9 cellular contexts compared by ENCODE assay signal in genomic region chr7:151599401-151600227, GRCh38.
DNase-seq lines count a peak whose midpoint lies in the region; ATAC-seq and TF ChIP-seq lines count a peak whose summit lies in the region.
"Had no signal": no experiment of that assay in that cellular context is flagged by ENCODE, and none has a peak within 500 bp of the region (broad histone marks: within the 10 kb centered on the region; RNA-seq: fewer than 3 reads in every experiment).

No MANE protein-coding gene starts in this region.

- CTCF ChIA-PET in mammary epithelial cell (lab: Charles Lee; ENCODE audit: low non-redundant PET): interaction anchor here (0.6 kb wide), 1 partner anchor 9 kb away, joined by 3 read pairs; no protein-coding TSS in a partner anchor
- CTCF ChIA-PET in activated CD8-positive, alpha-beta memory T cell treated with anti-CD3 and anti-CD28 coated beads, Interleukin-2, amount 10 ng/mL, durations not matched to agents 7 days and 5 days (lab: Charles Lee): no interaction called here

- ATAC-seq in activated T-cell treated with anti-CD3 and anti-CD28 coated beads, Interleukin-2, amount 50 U/mL, for 4 hours: no peak
- ATAC-seq in left lung (peak; percentile 84), GM21390 (IDR thresholded peaks at IDR 0.05; ENCODE audit: unreplicated experiment) (no peak), GM19455 (IDR thresholded peaks at IDR 0.05; ENCODE audit: unreplicated experiment) (no peak)
- ATAC-seq in activated CD8-positive, alpha-beta memory T cell treated with anti-CD3 and anti-CD28 coated beads, Interleukin-2, amount 10 ng/mL, durations not matched to agents 7 days and 5 days: no peak

- H3K4me1 ChIP-seq in mammary epithelial cell (ENCODE audit: insufficient read depth, low read length): peaks cover 56% of the 10 kb centered on the region
- peaks cover 0 to 2% of the 10 kb centered on the region in 2 donors for H3K4me1 ChIP-seq in left lung

- H3K79me2 ChIP-seq in mammary epithelial cell (ENCODE audit: insufficient read depth, low read length): peaks cover 80% of the 10 kb centered on the region

- dilution Hi-C loops in mammary epithelial cell (cut with HindIII; ENCODE audit: low sequenced_read_pairs): no loop called here

- peaks cover 3% of the 10 kb centered on the region for H3K36me3 Mint-ChIP-seq in activated T-cell treated with anti-CD3 and anti-CD28 coated beads, Interleukin-2, amount 50 U/mL, for 4 hours (ENCODE audit: insufficient read depth)
- H3K36me3 Mint-ChIP-seq in type B pancreatic cell: peaks cover 4% of the 10 kb centered on the region
- H3K36me3 Mint-ChIP-seq in activated CD8-positive, alpha-beta memory T cell treated with anti-CD3 and anti-CD28 coated beads, Interleukin-2, amount 10 ng/mL, durations not matched to agents 7 days and 5 days: peaks cover 3% of the 10 kb centered on the region

- H3K4me1 Mint-ChIP-seq in activated T-cell treated with anti-CD3 and anti-CD28 coated beads, Interleukin-2, amount 50 U/mL, for 4 hours (ENCODE audit: low read depth): peaks cover 22% of the 10 kb centered on the region
- H3K4me1 Mint-ChIP-seq in type B pancreatic cell (ENCODE audit: unreplicated experiment): peaks cover 16% of the 10 kb centered on the region
- H3K4me1 Mint-ChIP-seq in activated CD8-positive, alpha-beta memory T cell treated with anti-CD3 and anti-CD28 coated beads, Interleukin-2, amount 10 ng/mL, durations not matched to agents 7 days and 5 days: no peaks in the 10 kb centered on the region

- TF ChIP-seq CTCF in mammary epithelial cell (conservative IDR thresholded peaks at IDR 0.05 in 1 of 2, IDR thresholded peaks at IDR 0.05 in 1 of 2; ENCODE audit: extremely low read depth in 1 of 2, insufficient read depth in 1 of 2, low read depth in 1 of 2, low read length in 2 of 2) (no peak), left lung (IDR thresholded peaks at IDR 0.05) (no peak), type B pancreatic cell (conservative IDR thresholded peaks at IDR 0.05) (no peak)

- peak overlapping the region; percentile 69 for H3K4me2 ChIP-seq in mammary epithelial cell (ENCODE audit: insufficient read depth, low read depth, low read length)
- H3K4me2 ChIP-seq: BLaER1 treated with 17β-estradiol and CSF1 and Interleukin-3, amounts not matched to agents 10 nM and 100 nM had no signal

- peak overlapping the region; percentile 47 for H3K9ac ChIP-seq in mammary epithelial cell (ENCODE audit: insufficient read depth, low read length)
- H3K9ac ChIP-seq: BLaER1 treated with 17β-estradiol and CSF1 and Interleukin-3, amounts not matched to agents 10 nM and 100 nM had no signal

- DNase-seq in activated T-cell treated with anti-CD3 and anti-CD28 coated beads for 24 hours (ENCODE audit: low read depth): peak; percentile 3
- no peak for DNase-seq in activated T-cell treated with anti-CD3 and anti-CD28 coated beads, Interleukin-2, amount 50 U/mL, for 4 hours
- DNase-seq in mammary epithelial cell: peak; percentile 69
- no peak for DNase-seq in left lung
- peak; percentile 36 for DNase-seq in type B pancreatic cell (ENCODE audit: extremely low spot score, unreplicated experiment)
- no peak for DNase-seq in activated CD8-positive, alpha-beta memory T cell treated with anti-CD3 and anti-CD28 coated beads, Interleukin-2, amount 10 ng/mL, durations not matched to agents 7 days and 5 days

- H3K27ac ChIP-seq in mammary epithelial cell (ENCODE audit: insufficient read depth, low read depth, low read length) (peak overlapping the region; percentile 92), left lung (peak overlapping the region in 1 of 2 donors; percentile 54)
- H3K27ac ChIP-seq: BLaER1 treated with 17β-estradiol and CSF1 and Interleukin-3, amounts not matched to agents 10 nM and 100 nM had no signal

- H2AFZ ChIP-seq in mammary epithelial cell (ENCODE audit: low read depth, low read length): peak overlapping the region; percentile 1

- H3K9me3 ChIP-seq in mammary epithelial cell (replicated peaks; ENCODE audit: insufficient read depth, low read length) (no peaks in the 10 kb centered on the region), left lung (no peaks in the 10 kb centered on the region)

- 24% methylated on average over 8 of the region's 10 CpGs for WGBS in mammary epithelial cell (ENCODE audit: low coverage, missing lambda C conversion rate)

- no peaks in the 10 kb centered on the region for H4K20me1 ChIP-seq in mammary epithelial cell (ENCODE audit: insufficient read depth, low read length)

- BruUV-seq in mammary epithelial cell (replicated peaks; lab: Mats Ljungman, UMichigan): no TSS peak

- H3K9me3 Mint-ChIP-seq in activated T-cell treated with anti-CD3 and anti-CD28 coated beads, Interleukin-2, amount 50 U/mL, for 4 hours: no peaks in the 10 kb centered on the region
- H3K9me3 Mint-ChIP-seq in type B pancreatic cell: no peaks in the 10 kb centered on the region
- H3K9me3 Mint-ChIP-seq in activated CD8-positive, alpha-beta memory T cell treated with anti-CD3 and anti-CD28 coated beads, Interleukin-2, amount 10 ng/mL, durations not matched to agents 7 days and 5 days (ENCODE audit: low read depth): peaks cover 2% of the 10 kb centered on the region

- H3K27me3 ChIP-seq in mammary epithelial cell (ENCODE audit: insufficient read depth, low read length) (no peaks in the 10 kb centered on the region), left lung (no peaks in the 10 kb centered on the region)
- H3K27me3 ChIP-seq: BLaER1 treated with 17β-estradiol and CSF1 and Interleukin-3, amounts not matched to agents 10 nM and 100 nM had no signal

- H3K4me3 Mint-ChIP-seq in activated T-cell treated with anti-CD3 and anti-CD28 coated beads, Interleukin-2, amount 50 U/mL, for 4 hours: no peak overlapping the region
- H3K4me3 Mint-ChIP-seq in type B pancreatic cell: no peak overlapping the region
- H3K4me3 Mint-ChIP-seq in activated CD8-positive, alpha-beta memory T cell treated with anti-CD3 and anti-CD28 coated beads, Interleukin-2, amount 10 ng/mL, durations not matched to agents 7 days and 5 days: no peak overlapping the region

- intact Hi-C loops in mammary epithelial cell (cut with micrococcal nuclease) (no loop called here), left lung (cut with DNase I) (no loop called here)

- peaks cover 3% of the 10 kb centered on the region for H3K36me3 ChIP-seq in mammary epithelial cell (ENCODE audit: insufficient read depth, low read length)
- H3K36me3 ChIP-seq in left lung: peaks cover 0 to 16% of the 10 kb centered on the region in 2 donors

- H3K27me3 Mint-ChIP-seq in activated T-cell treated with anti-CD3 and anti-CD28 coated beads, Interleukin-2, amount 50 U/mL, for 4 hours (ENCODE audit: low read depth): no peaks in the 10 kb centered on the region
- no peaks in the 10 kb centered on the region for H3K27me3 Mint-ChIP-seq in type B pancreatic cell
- no peaks in the 10 kb centered on the region for H3K27me3 Mint-ChIP-seq in activated CD8-positive, alpha-beta memory T cell treated with anti-CD3 and anti-CD28 coated beads, Interleukin-2, amount 10 ng/mL, durations not matched to agents 7 days and 5 days

- in situ Hi-C loops in mammary epithelial cell (cut with MboI; ENCODE audit: low sequenced_read_pairs in 2 of 2): no loop called here

- H3K27ac Mint-ChIP-seq in type B pancreatic cell: peak overlapping the region; percentile 17
- no peak overlapping the region for H3K27ac Mint-ChIP-seq in activated CD8-positive, alpha-beta memory T cell treated with anti-CD3 and anti-CD28 coated beads, Interleukin-2, amount 10 ng/mL, durations not matched to agents 7 days and 5 days

- H3K4me3 ChIP-seq in mammary epithelial cell (replicated peaks in 1 of 3; ENCODE audit: insufficient read depth in 1 of 3, low read depth in 2 of 3, low read length in 3 of 3) (no peak overlapping the region), left lung (no peak overlapping the region)
- H3K4me3 ChIP-seq: BLaER1 treated with 17β-estradiol and CSF1 and Interleukin-3, amounts not matched to agents 10 nM and 100 nM had no signal

Comparison
In these comparisons a context has a peak if more than half of its experiments do, and no peak if none do; other contexts are left out.
1. DNase-seq: peak in activated T-cell treated with anti-CD3 and anti-CD28 coated beads for 24 hours (single experiment), mammary epithelial cell (single experiment) and type B pancreatic cell (single experiment); none in activated T-cell treated with anti-CD3 and anti-CD28 coated beads, Interleukin-2, amount 50 U/mL, for 4 hours (single experiment), left lung (0 of 2) and activated CD8-positive, alpha-beta memory T cell treated with anti-CD3 and anti-CD28 coated beads, Interleukin-2, amount 10 ng/mL, durations not matched to agents 7 days and 5 days (single experiment).